ENCODE assay signal across 9 cellular contexts in genomic region chr1:100188617-100189016, GRCh38. TPM values are rescaled to one million over a fixed set of nuclear protein-coding genes. Genes with fewer than 3 reads are reported as not detected.
DNase-seq lines count a peak whose midpoint lies in the region; ATAC-seq and TF ChIP-seq lines count a peak whose summit lies in the region.
"Had no signal": no experiment of that assay in that cellular context is flagged by ENCODE, and none has a peak within 500 bp of the region (broad histone marks: within the 10 kb centered on the region; RNA-seq: fewer than 3 reads in every experiment).

No MANE protein-coding gene starts in this region.

- no peak for TF ChIP-seq POLR2A in transverse colon (IDR thresholded peaks at IDR 0.05)
- TF ChIP-seq POLR2A in gastroesophageal sphincter (IDR thresholded peaks at IDR 0.05) = no peak

- no peaks in the 10 kb centered on the region for H3K9me3 Mint-ChIP-seq in immature natural killer cell
- H3K9me3 Mint-ChIP-seq: naive B cell had no signal

- H3K9me3 ChIP-seq in transverse colon (no peaks in the 10 kb centered on the region), gastroesophageal sphincter (no peaks in the 10 kb centered on the region)

- ATAC-seq in GM21423 (IDR thresholded peaks at IDR 0.05; ENCODE audit: unreplicated experiment) = peak; percentile 51
- no peak for ATAC-seq in gastroesophageal sphincter

- 58 to 59% methylated on average over 3 of the region's 3 CpGs for WGBS in transverse colon (ENCODE audit: low coverage in 1 of 2), 2 donors
- 0 to 13% methylated on average over 2 to 3 of the region's 3 CpGs for WGBS in gastroesophageal sphincter (ENCODE audit: low coverage in 1 of 2), 2 donors

- H3K4me1 ChIP-seq in transverse colon = peaks cover 0 to 10% (median 0%) of the 10 kb centered on the region in 4 donors
- peaks cover 0 to 19% (median 0%) of the 10 kb centered on the region in 3 donors for H3K4me1 ChIP-seq in gastroesophageal sphincter

- H3K27ac ChIP-seq in transverse colon (peak overlapping the region in 3 of 4 donors; percentile 18 to 72 (median 57)), gastroesophageal sphincter (peak overlapping the region in 1 of 4 donors; percentile 33)

- H3K27me3 ChIP-seq in transverse colon (no peaks in the 10 kb centered on the region), gastroesophageal sphincter (no peaks in the 10 kb centered on the region)

- H3K36me3 ChIP-seq in transverse colon (no peaks in the 10 kb centered on the region), gastroesophageal sphincter (peaks cover 0 to 5% of the 10 kb centered on the region in 2 donors)

- intact Hi-C loops in transverse colon (cut with DNase I; ENCODE audit: low total_unique reads) = no loop called here

- no peaks in the 10 kb centered on the region for H3K27me3 Mint-ChIP-seq in immature natural killer cell (ENCODE audit: low read depth in 3 of 3)
- H3K27me3 Mint-ChIP-seq: naive B cell had no signal

- DNase-seq in A172 (ENCODE audit: low spot score) = peak; percentile 34
- DNase-seq in NCI-H2227 treated with DMSO at 0.1 percent for 48 hours (lab: John Stamatoyannopoulos, UW) = peak; percentile 74
- peak; percentile 97 for DNase-seq in foreskin melanocyte
- DNase-seq in transverse colon = no peak
- DNase-seq in activated CD4-positive, alpha-beta T cell treated with anti-CD3 and anti-CD28 coated beads, Interleukin-2, amount 50 U/mL, for 48 hours = no peak
- DNase-seq in immature natural killer cell = no peak
- DNase-seq: naive B cell had no signal

- no peak overlapping the region for H3K27ac Mint-ChIP-seq in immature natural killer cell
- H3K27ac Mint-ChIP-seq: naive B cell had no signal

- H3K4me3 Mint-ChIP-seq in immature natural killer cell = no peak overlapping the region
- H3K4me3 Mint-ChIP-seq: naive B cell had no signal

- in situ Hi-C loops in transverse colon (cut with MboI; ENCODE audit: low pct_ligation_motif_present in 1 of 4, low pct_unique_long_range_greater_than_20kb in 1 of 4, low sequenced_read_pairs in 3 of 4) = no loop called here

- H3K4me3 ChIP-seq in transverse colon = no peak overlapping the region
- no peak overlapping the region for H3K4me3 ChIP-seq in gastroesophageal sphincter

- no peaks in the 10 kb centered on the region for H3K4me1 Mint-ChIP-seq in immature natural killer cell

- TF ChIP-seq EP300 in transverse colon (IDR thresholded peaks at IDR 0.05; ENCODE audit: low read depth) = no peak
- TF ChIP-seq EP300 in gastroesophageal sphincter (IDR thresholded peaks at IDR 0.05) = no peak

- H3K36me3 Mint-ChIP-seq in immature natural killer cell = peaks cover 7 to 15% (median 9%) of the 10 kb centered on the region in 3 donors

- no peak for TF ChIP-seq CTCF in transverse colon (IDR thresholded peaks at IDR 0.05)
- TF ChIP-seq CTCF in gastroesophageal sphincter (IDR thresholded peaks at IDR 0.05) = no peak

RNA-seq across cellular contexts. Expression of gene LRRC39, which starts 10.6 kb away (rescaled TPM):
- total RNA-seq in A172 (2014; rRNA removed; shearing (Covaris generic)) = not detected in 2 replicates
- total RNA-seq in transverse colon (1 to 10 TPM in 1 of 4 donors, under 1 TPM in 2, not detected in 1; 0.48 to 2.6 (median 0.82) TPM), gastroesophageal sphincter (1 to 10 TPM in 1 of 4 donors, under 1 TPM in 2, not detected in 1; 0.69 to 1.6 (median 0.78) TPM)
- not detected for polyA plus RNA-seq in immature natural killer cell

RNA-seq across cellular contexts. Expression of gene TRMT13, which starts 55.7 kb away (rescaled TPM):
- total RNA-seq in A172 (2014; rRNA removed; shearing (Covaris generic)) = 11.7 and 16.0 TPM in 2 replicates
- total RNA-seq in transverse colon = 10 to 100 TPM in 3 of 4 donors, 1 to 10 TPM in 1; 3.7 to 25.4 (median 16.7) TPM
- polyA plus RNA-seq in immature natural killer cell = 1 to 10 TPM; 2.2 to 7.6 (median 5.1) TPM
- total RNA-seq in gastroesophageal sphincter = 10 to 100 TPM in 3 of 4 donors, 1 to 10 TPM in 1; 6.1 to 24.9 (median 19.4) TPM

RNA-seq across cellular contexts. Expression of gene SASS6, which starts 55.9 kb away (rescaled TPM):
- 11.9 and 13.7 TPM in 2 replicates for total RNA-seq in A172 (2014; rRNA removed; shearing (Covaris generic))
- total RNA-seq in transverse colon (1 to 10 TPM; 1.2 to 2.4 (median 2.0) TPM), gastroesophageal sphincter (1 to 10 TPM; 2.8 to 4.0 (median 3.0) TPM)
- polyA plus RNA-seq in immature natural killer cell = 1 to 10 TPM; 1.2 to 3.1 (median 1.8) TPM

Comparison
In these comparisons a context has a peak if more than half of its experiments do, and no peak if none do; other contexts are left out.
1. DNase-seq: peak in A172 (single experiment), NCI-H2227 treated with DMSO at 0.1 percent for 48 hours (single experiment) and foreskin melanocyte (single experiment); none in transverse colon (single experiment), activated CD4-positive, alpha-beta T cell treated with anti-CD3 and anti-CD28 coated beads, Interleukin-2, amount 50 U/mL, for 48 hours (0 of 2) and immature natural killer cell (0 of 3).